ENCODE assay signal across 1 cellular context in the genomic region with DNA sequence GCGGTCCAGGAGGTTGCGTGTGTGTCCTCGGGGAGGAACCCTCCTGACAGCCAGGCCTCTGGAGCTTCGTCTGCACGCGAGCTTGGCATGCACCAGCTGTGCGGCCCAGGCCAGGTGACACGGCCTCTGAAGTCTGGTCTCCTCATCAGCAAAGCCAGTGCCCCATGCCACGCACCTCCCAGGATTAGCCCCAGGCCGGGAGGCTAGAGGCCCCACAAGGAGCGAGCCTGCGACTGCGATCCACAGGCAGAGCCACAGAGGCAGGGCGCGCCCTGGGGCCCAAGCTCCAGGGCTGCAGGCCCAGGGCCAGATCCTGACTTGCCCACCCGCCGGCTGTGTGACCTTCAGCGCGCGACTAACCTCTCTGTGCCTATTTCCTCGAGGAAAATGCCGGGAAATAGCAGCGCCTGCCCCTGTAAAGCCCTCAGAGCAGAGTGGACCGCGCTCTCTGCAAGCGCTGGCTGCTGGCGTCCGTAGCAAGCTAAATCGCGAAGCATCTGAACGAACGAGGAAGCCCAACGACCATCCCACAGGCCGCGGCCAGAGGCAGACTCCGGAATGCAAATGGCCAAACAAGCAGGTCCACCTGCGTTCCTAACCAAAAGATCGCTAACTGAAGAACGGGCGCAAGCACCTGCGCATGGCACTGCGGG.
TF ChIP-seq lines count a peak whose summit lies in the region.

No MANE protein-coding gene starts in this region.

TF ChIP-seq in GM12878, 131 proteins besides CTCF, POLR2A, EP300 and RAD21:
- 0 out of 2 replicates have a peak, but pooled peaks have one; percentile 34 for TF ChIP-seq LARP7 (IDR thresholded peaks at IDR 0.05)
- 0 out of 2 replicates have a peak, but pooled peaks have one; percentile 11 for TF ChIP-seq GATAD2B (conservative IDR thresholded peaks at IDR 0.05; ENCODE audit: low read depth)
- 0 out of 2 replicates have a peak, but pooled peaks have one; percentile 22 for TF ChIP-seq IKZF1 (conservative IDR thresholded peaks at IDR 0.05)
- TF ChIP-seq JUNB (IDR thresholded peaks at IDR 0.05) = no peak
- no peak for TF ChIP-seq TBL1XR1 (IDR thresholded peaks at IDR 0.05; ENCODE audit: low read depth, low read length)
- TF ChIP-seq POLR2AphosphoS5 (IDR thresholded peaks at IDR 0.05; ENCODE audit: low read length) = 0 out of 2 replicates have a peak, but pooled peaks have one; percentile 43
